Comparison of ENCODE assay signal across 17 cellular contexts in genomic region chr19:38726284-38726673, GRCh38. TPM values are rescaled to one million over a fixed set of nuclear protein-coding genes. Genes with fewer than 3 reads are reported as not detected.
DNase-seq lines count a peak whose midpoint lies in the region; ATAC-seq and TF ChIP-seq lines count a peak whose summit lies in the region.
"Had no signal": no experiment of that assay in that cellular context is flagged by ENCODE, and none has a peak within 500 bp of the region (broad histone marks: within the 10 kb centered on the region; RNA-seq: fewer than 3 reads in every experiment).

No MANE protein-coding gene starts in this region.

- H3K4me1 Mint-ChIP-seq in activated naive CD8-positive, alpha-beta T cell treated with anti-CD3 and anti-CD28 coated beads, Interleukin-2, amount 50 U/mL, for 24 hours: peaks cover 12% of the 10 kb centered on the region
- peaks cover 11% of the 10 kb centered on the region for H3K4me1 Mint-ChIP-seq in activated naive CD8-positive, alpha-beta T cell treated with anti-CD3 and anti-CD28 coated beads for 36 hours
- H3K4me1 Mint-ChIP-seq in memory B cell: peaks cover 8% of the 10 kb centered on the region

- no peak overlapping the region for H3K4me3 Mint-ChIP-seq in activated naive CD8-positive, alpha-beta T cell treated with anti-CD3 and anti-CD28 coated beads, Interleukin-2, amount 50 U/mL, for 24 hours
- no peak overlapping the region for H3K4me3 Mint-ChIP-seq in activated naive CD8-positive, alpha-beta T cell treated with anti-CD3 and anti-CD28 coated beads for 36 hours
- no peak overlapping the region for H3K4me3 Mint-ChIP-seq in memory B cell
- H3K4me3 Mint-ChIP-seq: dendritic cell treated with granulocyte-macrophage colony-stimulating factor and Interleukin-4, amounts not matched to agents 40 ng/mL and 50 ng/mL, for 4 days had no signal

- H3K9me3 Mint-ChIP-seq in activated naive CD8-positive, alpha-beta T cell treated with anti-CD3 and anti-CD28 coated beads, Interleukin-2, amount 50 U/mL, for 24 hours: no peaks in the 10 kb centered on the region
- no peaks in the 10 kb centered on the region for H3K9me3 Mint-ChIP-seq in activated naive CD8-positive, alpha-beta T cell treated with anti-CD3 and anti-CD28 coated beads for 36 hours
- no peaks in the 10 kb centered on the region for H3K9me3 Mint-ChIP-seq in memory B cell
- H3K9me3 Mint-ChIP-seq: dendritic cell treated with granulocyte-macrophage colony-stimulating factor and Interleukin-4, amounts not matched to agents 40 ng/mL and 50 ng/mL, for 4 days had no signal

- H3K27me3 Mint-ChIP-seq in activated naive CD8-positive, alpha-beta T cell treated with anti-CD3 and anti-CD28 coated beads, Interleukin-2, amount 50 U/mL, for 24 hours: no peaks in the 10 kb centered on the region
- H3K27me3 Mint-ChIP-seq in activated naive CD8-positive, alpha-beta T cell treated with anti-CD3 and anti-CD28 coated beads for 36 hours: no peaks in the 10 kb centered on the region
- H3K27me3 Mint-ChIP-seq in memory B cell: no peaks in the 10 kb centered on the region
- H3K27me3 Mint-ChIP-seq: dendritic cell treated with granulocyte-macrophage colony-stimulating factor and Interleukin-4, amounts not matched to agents 40 ng/mL and 50 ng/mL, for 4 days had no signal

- peaks cover 0 to 62% (median 32%) of the 10 kb centered on the region in 4 donors for H3K4me1 ChIP-seq in tibial artery

- H3K27me3 ChIP-seq in tibial artery: no peaks in the 10 kb centered on the region

- H3K27ac ChIP-seq in coronary artery (peak overlapping the region; percentile 52 to 95), tibial artery (peak overlapping the region; percentile 72 to 91)
- H3K27ac ChIP-seq: parathyroid adenoma had no signal

- peaks cover 18% of the 10 kb centered on the region for H3K36me3 Mint-ChIP-seq in activated naive CD8-positive, alpha-beta T cell treated with anti-CD3 and anti-CD28 coated beads, Interleukin-2, amount 50 U/mL, for 24 hours (ENCODE audit: low read depth)
- H3K36me3 Mint-ChIP-seq in activated naive CD8-positive, alpha-beta T cell treated with anti-CD3 and anti-CD28 coated beads for 36 hours: peaks cover 4% of the 10 kb centered on the region
- peaks cover 17% of the 10 kb centered on the region for H3K36me3 Mint-ChIP-seq in memory B cell

- H3K9me3 ChIP-seq in tibial artery: no peaks in the 10 kb centered on the region

- ATAC-seq in activated naive CD8-positive, alpha-beta T cell treated with anti-CD3 and anti-CD28 coated beads, Interleukin-2, amount 50 U/mL, for 24 hours: no peak
- ATAC-seq in memory B cell (ENCODE audit: low read depth) (no peak), GM18858 (IDR thresholded peaks at IDR 0.05; ENCODE audit: unreplicated experiment) (no peak)
- ATAC-seq: K562 had no signal

- no peak for DNase-seq in activated naive CD8-positive, alpha-beta T cell treated with anti-CD3 and anti-CD28 coated beads, Interleukin-2, amount 50 U/mL, for 24 hours
- no peak for DNase-seq in activated naive CD8-positive, alpha-beta T cell treated with anti-CD3 and anti-CD28 coated beads for 36 hours
- DNase-seq in coronary artery (ENCODE audit: low spot score): no peak
- DNase-seq in memory B cell (ENCODE audit: low spot score in 2 of 2): no peak
- no peak for DNase-seq in tibial artery
- no peak for DNase-seq in COLO829 (ENCODE audit: low spot score)
- DNase-seq in NCI-H1105 treated with DMSO at 0.1 percent for 48 hours (lab: John Stamatoyannopoulos, UW): no peak
- DNase-seq: EL, erythroblast, NCI-H1092 treated with DMSO at 0.1 percent for 48 hours, NCI-H2171, NCI-H82, SW 1271 had no signal

- H3K27ac Mint-ChIP-seq in activated naive CD8-positive, alpha-beta T cell treated with anti-CD3 and anti-CD28 coated beads, Interleukin-2, amount 50 U/mL, for 24 hours: peak overlapping the region; percentile 39
- no peak overlapping the region for H3K27ac Mint-ChIP-seq in activated naive CD8-positive, alpha-beta T cell treated with anti-CD3 and anti-CD28 coated beads for 36 hours
- H3K27ac Mint-ChIP-seq in memory B cell: peak overlapping the region; percentile 31
- H3K27ac Mint-ChIP-seq: dendritic cell treated with granulocyte-macrophage colony-stimulating factor and Interleukin-4, amounts not matched to agents 40 ng/mL and 50 ng/mL, for 4 days had no signal

- H3K4me3 ChIP-seq in coronary artery: no peak overlapping the region
- no peak overlapping the region for H3K4me3 ChIP-seq in tibial artery
- H3K4me3 ChIP-seq: K562 had no signal

- intact Hi-C loops in tibial artery (cut with DNase I; ENCODE audit: low total_unique reads): loop anchor here (5.0 kb wide), 1 partner anchor 79 kb away; the partner anchor contains the start of gene ACTN4

- no peak for TF ChIP-seq CTCF in coronary artery (IDR thresholded peaks at IDR 0.05)
- no peak for TF ChIP-seq CTCF in tibial artery (IDR thresholded peaks at IDR 0.05)

- peaks cover 92 to 100% (median 94%) of the 10 kb centered on the region in 3 donors for H3K36me3 ChIP-seq in tibial artery

RNA-seq across cellular contexts. Expression of gene CAPN12, which starts 18.0 kb away (rescaled TPM):
- 1 to 10 TPM; 3.8 to 3.9 TPM for total RNA-seq in activated naive CD8-positive, alpha-beta T cell treated with anti-CD3 and anti-CD28 coated beads for 36 hours

RNA-seq across cellular contexts. Expression of gene LGALS7, which starts 47.0 kb away (rescaled TPM):
- not detected for total RNA-seq in activated naive CD8-positive, alpha-beta T cell treated with anti-CD3 and anti-CD28 coated beads for 36 hours
- total RNA-seq: K562 had no signal
